Comparison of ENCODE assay signal across 21 cellular contexts in the genomic region with DNA sequence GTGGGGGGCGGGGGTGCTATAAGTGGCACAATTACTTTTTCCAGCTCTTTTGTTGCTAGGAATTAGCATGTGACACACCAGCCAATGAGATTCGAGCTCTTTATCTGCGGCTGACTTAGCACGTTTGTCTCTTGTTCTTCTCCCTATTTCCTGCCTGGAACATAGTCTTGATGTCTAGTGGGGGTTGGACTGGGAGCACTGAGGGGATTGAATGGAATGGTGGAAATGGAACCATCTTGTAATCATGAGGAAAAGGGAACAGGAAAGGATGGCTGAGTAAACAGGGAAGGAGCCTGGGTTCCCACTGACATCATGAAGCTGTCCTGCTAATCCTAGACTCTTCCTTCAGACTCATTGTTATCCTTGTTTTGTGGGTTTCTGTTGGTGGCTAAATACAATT.
"Had no signal": no experiment of that assay in that cellular context is flagged by ENCODE, and none has a peak within 500 bp of the region (broad histone marks: within the 10 kb centered on the region; RNA-seq: fewer than 3 reads in every experiment).

No MANE protein-coding gene starts in this region.

- H3K4me3 Mint-ChIP-seq: activated naive CD8-positive, alpha-beta T cell; activated T-helper 1 cell treated with anti-CD3 and anti-CD28 coated beads, Interleukin-12 subunit alpha, Interleukin-12 subunit beta, Interleukin-2, Interleukin-4 antibody, amounts not matched to agents 30 ng/mL and 10 ng/mL and 1 ng/mL, durations not matched to agents 14 hours and 24 hours and 36 hours; naive B cell; stimulated activated naive B cell treated with anti-CD40 and anti-IgM and Interleukin-4, amounts not matched to agents 10 μg/mL and 1 μg/mL and 100 μg/mL, for 72 hours had no signal

- DNase-seq: activated CD4-positive, alpha-beta T cell treated with anti-CD3 and anti-CD28 coated beads, Interleukin-2, amount 50 U/mL, for 1 hour; activated CD4-positive, CD25-positive, alpha-beta regulatory T cell; amniotic stem cell; body of pancreas; hypothalamus; kidney; left ventricle myocardium inferior; mammary epithelial cell; mucosa of descending colon; naive B cell; nucleus accumbens; posterior cingulate gyrus; retina; SK-N-SH; stimulated activated naive B cell treated with anti-CD40 and anti-IgM and Interleukin-4, amounts not matched to agents 10 μg/mL and 1 μg/mL and 100 μg/mL, for 72 hours; T-helper 1 cell; T-helper 9 cell; upper lobe of left lung had no signal

- H3K27me3 Mint-ChIP-seq: naive B cell; stimulated activated naive B cell treated with anti-CD40 and anti-IgM and Interleukin-4, amounts not matched to agents 10 μg/mL and 1 μg/mL and 100 μg/mL, for 72 hours had no signal

- H3K9me3 Mint-ChIP-seq: activated T-helper 1 cell treated with anti-CD3 and anti-CD28 coated beads, Interleukin-12 subunit alpha, Interleukin-12 subunit beta, Interleukin-2, Interleukin-4 antibody, amounts not matched to agents 30 ng/mL and 10 ng/mL and 1 ng/mL, durations not matched to agents 14 hours and 24 hours and 36 hours had no signal

- ATAC-seq: body of pancreas; mucosa of descending colon; stimulated activated naive B cell treated with anti-CD40 and anti-IgM and Interleukin-4, amounts not matched to agents 10 μg/mL and 1 μg/mL and 100 μg/mL, for 72 hours had no signal

- H3K27ac Mint-ChIP-seq: activated naive CD8-positive, alpha-beta T cell; activated T-helper 1 cell treated with anti-CD3 and anti-CD28 coated beads, Interleukin-12 subunit alpha, Interleukin-12 subunit beta, Interleukin-2, Interleukin-4 antibody, amounts not matched to agents 30 ng/mL and 10 ng/mL and 1 ng/mL, durations not matched to agents 14 hours and 24 hours and 36 hours; naive B cell; stimulated activated naive B cell treated with anti-CD40 and anti-IgM and Interleukin-4, amounts not matched to agents 10 μg/mL and 1 μg/mL and 100 μg/mL, for 72 hours had no signal

- H3K4me1 Mint-ChIP-seq: naive B cell; stimulated activated naive B cell treated with anti-CD40 and anti-IgM and Interleukin-4, amounts not matched to agents 10 μg/mL and 1 μg/mL and 100 μg/mL, for 72 hours had no signal

- H3K36me3 Mint-ChIP-seq: activated naive CD8-positive, alpha-beta T cell; naive B cell; stimulated activated naive B cell treated with anti-CD40 and anti-IgM and Interleukin-4, amounts not matched to agents 10 μg/mL and 1 μg/mL and 100 μg/mL, for 72 hours had no signal

- H3K4me3 ChIP-seq: body of pancreas, left ventricle myocardium inferior, mucosa of descending colon, thoracic aorta, upper lobe of left lung had no signal
